In the genomic region with DNA sequence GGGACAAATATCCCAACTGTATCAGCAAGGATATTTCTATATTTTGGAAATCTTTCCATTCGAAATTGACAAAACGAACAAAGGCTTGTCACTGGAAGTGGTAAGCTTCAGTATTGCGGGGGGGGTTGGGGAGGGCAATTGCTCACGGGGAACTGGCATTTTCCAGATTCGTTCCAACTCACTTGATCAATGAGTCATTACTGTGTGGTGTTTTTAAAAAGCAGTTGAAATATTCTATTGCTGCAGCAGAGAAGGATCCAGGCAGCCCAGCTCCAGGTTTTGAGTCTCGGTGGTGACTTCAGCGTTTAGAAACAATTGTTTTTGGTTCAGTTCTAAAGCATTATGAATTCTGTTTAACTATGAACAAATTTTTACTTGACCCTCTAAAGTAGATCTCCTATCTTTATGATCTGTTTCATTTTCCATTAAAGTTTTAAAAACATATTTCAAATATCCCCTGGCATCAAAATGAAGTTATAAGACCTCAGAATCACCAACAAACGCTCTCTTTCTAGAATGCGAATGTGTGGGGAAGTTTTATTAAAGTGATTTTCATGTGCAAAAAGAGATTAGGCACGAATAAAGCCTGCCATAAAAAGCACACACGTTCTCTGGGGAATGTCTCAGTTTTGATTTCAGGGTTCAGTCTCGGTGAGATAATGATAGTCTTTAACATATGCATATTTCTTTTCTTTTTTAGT, we compare ENCODE assay signal across 12 cellular contexts. TPM values are rescaled to one million over a fixed set of nuclear protein-coding genes. Genes with fewer than 3 reads are reported as not detected.
DNase-seq lines count a peak whose midpoint lies in the region; ATAC-seq and TF ChIP-seq lines count a peak whose summit lies in the region.
"Had no signal": no experiment of that assay in that cellular context is flagged by ENCODE, and none has a peak within 500 bp of the region (broad histone marks: within the 10 kb centered on the region; RNA-seq: fewer than 3 reads in every experiment).

No MANE protein-coding gene starts in this region.

- no peak overlapping the region for H3K4me3 Mint-ChIP-seq in osteocyte (ENCODE audit: unreplicated experiment)
- H3K4me3 Mint-ChIP-seq in activated CD4-positive, alpha-beta memory T cell treated with anti-CD3 and anti-CD28 coated beads, Interleukin-2, amount 10 ng/mL, durations not matched to agents 7 days and 5 days: no peak overlapping the region
- H3K4me3 Mint-ChIP-seq: activated CD4-positive, alpha-beta T cell treated with anti-CD3 and anti-CD28 coated beads, Interleukin-2, amount 10 ng/mL, durations not matched to agents 7 days and 5 days; activated naive CD4-positive, alpha-beta T cell treated with anti-CD3 and anti-CD28 coated beads for 36 hours; CD8-positive, alpha-beta memory T cell had no signal

- H3K4me3 ChIP-seq in BLaER1 treated with 17β-estradiol and CSF1 and Interleukin-3, amounts not matched to agents 10 nM and 100 nM: no peak overlapping the region
- peak overlapping the region; percentile 47; the same call in 1 of the 2 replicates for H3K4me3 ChIP-seq in PC-9
- no peak overlapping the region for H3K4me3 ChIP-seq in epithelial cell of proximal tubule (ENCODE audit: low read depth, low read length)
- H3K4me3 ChIP-seq: SJSA1 had no signal

- H3K9ac ChIP-seq in BLaER1 treated with 17β-estradiol and CSF1 and Interleukin-3, amounts not matched to agents 10 nM and 100 nM: no peak overlapping the region

- BruUV-seq in PC-9 (replicated peaks; lab: Mats Ljungman, UMichigan): no TSS peak

- ATAC-seq in GM21529 (IDR thresholded peaks at IDR 0.05; ENCODE audit: unreplicated experiment): no peak

- peaks cover 2% of the 10 kb centered on the region for H3K36me3 Mint-ChIP-seq in osteocyte (ENCODE audit: unreplicated experiment)
- no peaks in the 10 kb centered on the region for H3K36me3 Mint-ChIP-seq in activated CD4-positive, alpha-beta memory T cell treated with anti-CD3 and anti-CD28 coated beads, Interleukin-2, amount 10 ng/mL, durations not matched to agents 7 days and 5 days (ENCODE audit: low read depth)

- POLR2A ChIA-PET in PC-9 (lab: Charles Lee; ENCODE audit: unreplicated experiment): interaction anchor here (0.6 kb wide), 1 partner anchor 81 kb away, joined by 7 read pairs; no protein-coding TSS in a partner anchor
- POLR2A ChIA-PET in activated CD4-positive, alpha-beta memory T cell treated with anti-CD3 and anti-CD28 coated beads, Interleukin-2, amount 10 ng/mL, durations not matched to agents 7 days and 5 days (lab: Charles Lee): no interaction called here

- peak overlapping the region; percentile 72 for H3K27ac Mint-ChIP-seq in osteocyte (ENCODE audit: unreplicated experiment)
- H3K27ac Mint-ChIP-seq in activated CD4-positive, alpha-beta memory T cell treated with anti-CD3 and anti-CD28 coated beads, Interleukin-2, amount 10 ng/mL, durations not matched to agents 7 days and 5 days: no peak overlapping the region
- H3K27ac Mint-ChIP-seq: activated CD4-positive, alpha-beta T cell treated with anti-CD3 and anti-CD28 coated beads, Interleukin-2, amount 10 ng/mL, durations not matched to agents 7 days and 5 days; CD8-positive, alpha-beta memory T cell had no signal

- H3F3A ChIP-seq in PC-9 (ENCODE audit: insufficient read depth, low read depth): peaks cover 44% of the 10 kb centered on the region

- no peaks in the 10 kb centered on the region for H3K36me3 ChIP-seq in BLaER1 treated with 17β-estradiol and CSF1 and Interleukin-3, amounts not matched to agents 10 nM and 100 nM
- H3K36me3 ChIP-seq in PC-9 (ENCODE audit: low read depth): no peaks in the 10 kb centered on the region
- H3K36me3 ChIP-seq: SJSA1 had no signal

- H3K4me1 Mint-ChIP-seq in osteocyte (ENCODE audit: unreplicated experiment): peaks cover 47% of the 10 kb centered on the region
- H3K4me1 Mint-ChIP-seq in activated CD4-positive, alpha-beta memory T cell treated with anti-CD3 and anti-CD28 coated beads, Interleukin-2, amount 10 ng/mL, durations not matched to agents 7 days and 5 days: no peaks in the 10 kb centered on the region
- H3K4me1 Mint-ChIP-seq: activated CD4-positive, alpha-beta T cell treated with anti-CD3 and anti-CD28 coated beads, Interleukin-2, amount 10 ng/mL, durations not matched to agents 7 days and 5 days; CD8-positive, alpha-beta memory T cell had no signal

- H3K79me2 ChIP-seq in PC-9 (ENCODE audit: low read depth): no peaks in the 10 kb centered on the region

- H3K27me3 ChIP-seq in BLaER1 treated with 17β-estradiol and CSF1 and Interleukin-3, amounts not matched to agents 10 nM and 100 nM: no peaks in the 10 kb centered on the region
- H3K27me3 ChIP-seq in PC-9 (ENCODE audit: insufficient read depth, low read depth): no peaks in the 10 kb centered on the region
- H3K27me3 ChIP-seq: SJSA1 had no signal

- no peaks in the 10 kb centered on the region for H4K20me1 ChIP-seq in BLaER1 treated with 17β-estradiol and CSF1 and Interleukin-3, amounts not matched to agents 10 nM and 100 nM
- H4K20me1 ChIP-seq in PC-9 (ENCODE audit: insufficient read depth): no peaks in the 10 kb centered on the region

- intact Hi-C loops in PC-9 (cut with micrococcal nuclease; ENCODE audit: unreplicated experiment): no loop called here

- H3K4me2 ChIP-seq in BLaER1 treated with 17β-estradiol and CSF1 and Interleukin-3, amounts not matched to agents 10 nM and 100 nM: peak overlapping the region; percentile 6 to 43 (median 26); a peak in 19 of 22 replicates
- H3K4me2 ChIP-seq in PC-9: peak overlapping the region; percentile 82

- no peaks in the 10 kb centered on the region for H3K27me3 Mint-ChIP-seq in osteocyte (ENCODE audit: unreplicated experiment)
- H3K27me3 Mint-ChIP-seq in activated CD4-positive, alpha-beta memory T cell treated with anti-CD3 and anti-CD28 coated beads, Interleukin-2, amount 10 ng/mL, durations not matched to agents 7 days and 5 days: peaks cover 12% of the 10 kb centered on the region

- peak overlapping the region in 1 of 11 experiments; percentile 26; a peak in 1 of 22 replicates for H3K27ac ChIP-seq in BLaER1 treated with 17β-estradiol and CSF1 and Interleukin-3, amounts not matched to agents 10 nM and 100 nM
- peak overlapping the region; percentile 91 for H3K27ac ChIP-seq in PC-9
- H3K27ac ChIP-seq: SJSA1 had no signal

- CTCF ChIA-PET in PC-9 (lab: Charles Lee): no interaction called here
- CTCF ChIA-PET in activated CD4-positive, alpha-beta memory T cell treated with anti-CD3 and anti-CD28 coated beads, Interleukin-2, amount 10 ng/mL, durations not matched to agents 7 days and 5 days (lab: Charles Lee): no interaction called here

- peaks cover 9% of the 10 kb centered on the region for H3K9me3 Mint-ChIP-seq in osteocyte (ENCODE audit: unreplicated experiment)
- no peaks in the 10 kb centered on the region for H3K9me3 Mint-ChIP-seq in activated CD4-positive, alpha-beta memory T cell treated with anti-CD3 and anti-CD28 coated beads, Interleukin-2, amount 10 ng/mL, durations not matched to agents 7 days and 5 days

- peaks cover 14 to 23% (median 20%) of the 10 kb centered on the region in 11 experiments; a peak in 21 of 22 replicates for H3K9me3 ChIP-seq in BLaER1 treated with 17β-estradiol and CSF1 and Interleukin-3, amounts not matched to agents 10 nM and 100 nM (replicated peaks in 1 of 11)
- peaks cover 9% of the 10 kb centered on the region; the same call in 1 of the 2 replicates for H3K9me3 ChIP-seq in PC-9 (ENCODE audit: insufficient read depth, low read depth)
- H3K9me3 ChIP-seq: SJSA1 had no signal

- TF ChIP-seq CTCF in PC-9 (conservative IDR thresholded peaks at IDR 0.05) (no peak), epithelial cell of proximal tubule (conservative IDR thresholded peaks at IDR 0.05; ENCODE audit: low read depth, low read length) (no peak), osteocyte (IDR thresholded peaks at IDR 0.05) (no peak)

- peaks cover 16 to 43% (median 24%) of the 10 kb centered on the region in 10 experiments for H3K4me1 ChIP-seq in BLaER1 treated with 17β-estradiol and CSF1 and Interleukin-3, amounts not matched to agents 10 nM and 100 nM
- H3K4me1 ChIP-seq in PC-9 (replicated peaks; ENCODE audit: insufficient read depth): peaks cover 49% of the 10 kb centered on the region

- no peaks in the 10 kb centered on the region for H3K9me2 ChIP-seq in PC-9 (ENCODE audit: insufficient read depth)

- peak overlapping the region; percentile 34; the same call in 1 of the 2 replicates for H2AFZ ChIP-seq in PC-9

- DNase-seq in PC-9: peak in 1 of 2 experiments; percentile 71
- DNase-seq in epithelial cell of proximal tubule (ENCODE audit: low read depth): peak; percentile 51
- no peak for DNase-seq in osteocyte (ENCODE audit: extremely low spot score, unreplicated experiment)
- DNase-seq in NCI-H2081 treated with DMSO at 0.1 percent for 48 hours (lab: John Stamatoyannopoulos, UW): no peak
- no peak for DNase-seq in activated CD8-positive, alpha-beta memory T cell treated with anti-CD3 and anti-CD28 coated beads, Interleukin-2, amount 50 U/mL, for 48 hours
- no peak for DNase-seq in activated CD4-positive, alpha-beta memory T cell treated with anti-CD3 and anti-CD28 coated beads, Interleukin-2, amount 10 ng/mL, durations not matched to agents 7 days and 5 days
- DNase-seq: activated CD4-positive, alpha-beta T cell treated with anti-CD3 and anti-CD28 coated beads, Interleukin-2, amount 10 ng/mL, durations not matched to agents 7 days and 5 days; activated naive CD4-positive, alpha-beta T cell treated with anti-CD3 and anti-CD28 coated beads for 36 hours; CD8-positive, alpha-beta memory T cell had no signal

RNA-seq across cellular contexts. Expression of a gene that starts 33.7 kb away (rescaled TPM):
- total RNA-seq in PC-9 (2021): 158 and 167 TPM in 2 replicates
- 21.5 and 58.5 TPM in 2 replicates for total RNA-seq in epithelial cell of proximal tubule
- total RNA-seq in osteocyte: 211 and 240 TPM in 2 replicates
- not detected for total RNA-seq in activated CD4-positive, alpha-beta memory T cell treated with anti-CD3 and anti-CD28 coated beads, Interleukin-2, amount 10 ng/mL, durations not matched to agents 7 days and 5 days
- total RNA-seq: activated CD4-positive, alpha-beta T cell treated with anti-CD3 and anti-CD28 coated beads, Interleukin-2, amount 10 ng/mL, durations not matched to agents 7 days and 5 days; activated naive CD4-positive, alpha-beta T cell treated with anti-CD3 and anti-CD28 coated beads for 36 hours; CD8-positive, alpha-beta memory T cell had no signal

RNA-seq across cellular contexts. Expression of a gene that starts 55.5 kb away (rescaled TPM):
- total RNA-seq in PC-9 (2021) (4.0 and 11.0 TPM in 2 replicates), epithelial cell of proximal tubule (0.69 and 2.7 TPM in 2 replicates), osteocyte (0.56 and 0.68 TPM in 2 replicates)
- total RNA-seq in activated CD4-positive, alpha-beta memory T cell treated with anti-CD3 and anti-CD28 coated beads, Interleukin-2, amount 10 ng/mL, durations not matched to agents 7 days and 5 days: 1 to 10 TPM; 7.3 to 7.8 TPM
- total RNA-seq: SJSA1 had no signal

RNA-seq across cellular contexts. Expression of a gene that starts 55.6 kb away (rescaled TPM):
- total RNA-seq in PC-9 (2021) (0.28 and 0.31 TPM in 2 replicates), epithelial cell of proximal tubule (0.63 TPM in 1 of 2 replicates, not detected in the other), osteocyte (not detected in 2 replicates)
- under 1 TPM; 0.50 to 0.81 TPM for total RNA-seq in activated CD4-positive, alpha-beta memory T cell treated with anti-CD3 and anti-CD28 coated beads, Interleukin-2, amount 10 ng/mL, durations not matched to agents 7 days and 5 days
- total RNA-seq: SJSA1 had no signal

Comparison
In these comparisons a context has a peak if more than half of its experiments do, and no peak if none do; other contexts are left out.
1. RNA of a gene that starts 33.7 kb away (total RNA-seq): 211 to 240 TPM in osteocyte, 158 to 167 TPM in PC-9 and 21.5 to 58.5 TPM in epithelial cell of proximal tubule; not detected in activated CD4-positive, alpha-beta memory T cell treated with anti-CD3 and anti-CD28 coated beads, Interleukin-2, amount 10 ng/mL, durations not matched to agents 7 days and 5 days; every median in the first group is over 10 times any median in the second.